Comparison of ENCODE assay signal across 9 cellular contexts in the genomic region with DNA sequence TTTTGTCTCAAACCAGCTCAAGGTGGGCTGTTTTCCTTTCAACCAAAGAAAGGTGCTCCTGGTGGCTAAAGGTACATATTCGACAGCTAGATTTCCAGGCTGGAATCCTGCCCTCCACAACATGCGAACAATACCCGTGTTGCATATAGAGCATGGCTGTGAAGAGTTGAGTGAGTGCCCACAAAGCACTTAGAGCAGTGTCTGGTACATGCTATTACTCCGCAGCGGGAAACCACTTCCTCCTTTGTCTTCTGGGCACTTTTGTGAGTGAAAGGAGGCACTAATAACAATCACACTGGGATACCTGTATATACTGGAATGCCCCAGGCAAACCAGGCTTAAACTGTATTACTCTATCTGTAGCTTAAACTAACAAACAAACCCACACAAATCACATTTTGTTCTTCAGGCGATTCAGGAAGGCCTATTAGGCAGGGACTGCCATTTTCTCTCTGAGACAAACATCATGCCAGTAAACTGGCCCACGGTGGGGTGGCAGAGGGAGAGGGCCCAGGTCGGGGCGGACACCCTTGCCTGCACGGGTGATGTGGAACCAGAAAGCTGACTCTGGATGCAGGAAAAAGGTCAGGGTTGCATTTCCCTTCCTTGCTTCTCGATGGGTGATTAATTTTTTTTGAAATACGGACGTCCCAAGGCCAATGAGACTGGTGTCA. TPM values are rescaled to one million over a fixed set of nuclear protein-coding genes. Genes with fewer than 3 reads are reported as not detected.
DNase-seq lines count a peak whose midpoint lies in the region; ATAC-seq lines count a peak whose summit lies in the region.
"Not testable (repeated sequence)": the region's sequence is repeated elsewhere in the genome, so short reads cannot be mapped to it uniquely, and the experiment has no call there.
"Had no signal": no experiment of that assay in that cellular context is flagged by ENCODE, and none has a peak within 500 bp of the region (broad histone marks: within the 10 kb centered on the region; RNA-seq: fewer than 3 reads in every experiment).

No MANE protein-coding gene starts in this region.

- not testable (repeated sequence) for H3K4me3 ChIP-seq in thymus (ENCODE audit: low read length)

- peak overlapping the region; percentile 42 for H3K27ac ChIP-seq in thymus (ENCODE audit: low read depth)

- H3K9me3 ChIP-seq in thymus (ENCODE audit: control insufficient read depth) = not testable (repeated sequence)

- H3K4me1 ChIP-seq in thymus (ENCODE audit: control insufficient read depth, insufficient read depth, low read length) = not testable (repeated sequence)

- H3K9me3 Mint-ChIP-seq in activated T-cell treated with anti-CD3 and anti-CD28 coated beads, Interleukin-2, amount 50 U/mL, for 72 hours; central memory CD8-positive, alpha-beta T cell; naive B cell: not testable (repeated sequence)

- not testable (repeated sequence) for H3K27me3 Mint-ChIP-seq in activated T-cell treated with anti-CD3 and anti-CD28 coated beads, Interleukin-2, amount 50 U/mL, for 72 hours (ENCODE audit: low read depth); central memory CD8-positive, alpha-beta T cell; naive B cell

- H3K4me1 Mint-ChIP-seq in activated T-cell treated with anti-CD3 and anti-CD28 coated beads, Interleukin-2, amount 50 U/mL, for 72 hours (ENCODE audit: low read depth); central memory CD8-positive, alpha-beta T cell; naive B cell: not testable (repeated sequence)

- not testable (repeated sequence) for H3K36me3 Mint-ChIP-seq in activated T-cell treated with anti-CD3 and anti-CD28 coated beads, Interleukin-2, amount 50 U/mL, for 72 hours (ENCODE audit: insufficient read depth in 2 of 2); central memory CD8-positive, alpha-beta T cell (ENCODE audit: insufficient read depth); naive B cell

- not testable (repeated sequence) for H3K36me3 ChIP-seq in thymus (ENCODE audit: control insufficient read depth, insufficient read depth)

- peak; percentile 0 for DNase-seq in GM19238 (ENCODE audit: insufficient read length, low spot score)
- not testable (repeated sequence) for DNase-seq in activated T-cell treated with anti-CD3 and anti-CD28 coated beads, Interleukin-2, amount 50 U/mL, for 72 hours; central memory CD8-positive, alpha-beta T cell (ENCODE audit: low spot score in 2 of 2); naive B cell

- 0 out of 3 replicates have a peak, but pooled peaks have one; percentile 7 for ATAC-seq in SK-N-SH treated with all-trans-retinoic acid at 6 μM for 48 hours
- ATAC-seq in activated T-cell treated with anti-CD3 and anti-CD28 coated beads, Interleukin-2, amount 50 U/mL, for 72 hours (replicated peaks in 1 of 2) = peak; percentile 57 to 64
- ATAC-seq in central memory CD8-positive, alpha-beta T cell (replicated peaks; ENCODE audit: extremely low read depth, poor library complexity, severe bottlenecking) = peak; percentile 94
- peak; percentile 83 to 93 for ATAC-seq in naive B cell (ENCODE audit: low read depth in 2 of 2)

- 64% methylated on average over 9 of the region's 13 CpGs for WGBS in thymus

- H3K27ac Mint-ChIP-seq in activated T-cell treated with anti-CD3 and anti-CD28 coated beads, Interleukin-2, amount 50 U/mL, for 72 hours; naive B cell: not testable (repeated sequence)
- peak overlapping the region; percentile 32 for H3K27ac Mint-ChIP-seq in central memory CD8-positive, alpha-beta T cell (ENCODE audit: low read depth)

- not testable (repeated sequence) for H3K27me3 ChIP-seq in thymus (ENCODE audit: control insufficient read depth, insufficient read depth)

- H3K4me3 Mint-ChIP-seq in activated T-cell treated with anti-CD3 and anti-CD28 coated beads, Interleukin-2, amount 50 U/mL, for 72 hours; central memory CD8-positive, alpha-beta T cell; naive B cell: not testable (repeated sequence)

RNA-seq across cellular contexts. Expression of gene C4B, which starts 9.6 kb away (rescaled TPM):
- 1 to 10 TPM; 4.9 to 6.4 TPM for total RNA-seq in activated T-cell treated with anti-CD3 and anti-CD28 coated beads, Interleukin-2, amount 50 U/mL, for 72 hours
- polyA plus RNA-seq in naive B cell (ENCODE audit: low read depth in 6 of 6) (1 to 10 TPM in 1 of 6 donors, under 1 TPM in 1, not detected in 4; 0.60 to 1.0 TPM), thymus (262 TPM)
- total RNA-seq: GM23338 had no signal

RNA-seq across cellular contexts. Expression of gene C4A, which starts 23.1 kb away (rescaled TPM):
- 1 to 10 TPM; 6.9 to 7.6 TPM for total RNA-seq in activated T-cell treated with anti-CD3 and anti-CD28 coated beads, Interleukin-2, amount 50 U/mL, for 72 hours
- under 1 TPM in 3 of 6 donors, not detected in 3; 0.27 to 0.54 (median 0.29) TPM for polyA plus RNA-seq in naive B cell (ENCODE audit: low read depth in 6 of 6)
- 206 TPM for polyA plus RNA-seq in thymus

RNA-seq across cellular contexts. Expression of gene DXO, which starts 33.1 kb away (rescaled TPM):
- 10 to 100 TPM; 23.3 to 34.7 TPM for total RNA-seq in activated T-cell treated with anti-CD3 and anti-CD28 coated beads, Interleukin-2, amount 50 U/mL, for 72 hours
- 10 to 100 TPM; 15.5 to 24.0 (median 20.5) TPM for polyA plus RNA-seq in naive B cell (ENCODE audit: low read depth in 6 of 6)
- 27.3 TPM for polyA plus RNA-seq in thymus

RNA-seq across cellular contexts. Expression of gene CYP21A2, which starts 33.2 kb away (rescaled TPM):
- 1 to 10 TPM; 1.1 to 1.3 TPM for total RNA-seq in activated T-cell treated with anti-CD3 and anti-CD28 coated beads, Interleukin-2, amount 50 U/mL, for 72 hours
- polyA plus RNA-seq in naive B cell (ENCODE audit: low read depth in 6 of 6) (not detected), thymus (15.7 TPM)
- total RNA-seq: epithelial cell of proximal tubule, G401, GM23338 had no signal

RNA-seq across cellular contexts. Expression of gene SKIC2, which starts 46.0 kb away (rescaled TPM):
- 10 to 100 TPM; 75.7 to 79.7 TPM for total RNA-seq in activated T-cell treated with anti-CD3 and anti-CD28 coated beads, Interleukin-2, amount 50 U/mL, for 72 hours
- polyA plus RNA-seq in naive B cell (ENCODE audit: low read depth in 6 of 6) = 10 to 100 TPM; 10.7 to 21.0 (median 18.1) TPM
- polyA plus RNA-seq in thymus = 110 TPM

Comparison
In these comparisons a context has a peak if more than half of its experiments do, and no peak if none do; other contexts are left out.
1. ATAC-seq: peak in every context shown above with its lines; median percentile 94 in central memory CD8-positive, alpha-beta T cell; 88 in naive B cell; 60 in activated T-cell treated with anti-CD3 and anti-CD28 coated beads, Interleukin-2, amount 50 U/mL, for 72 hours; 7 in SK-N-SH treated with all-trans-retinoic acid at 6 μM for 48 hours.
2. RNA of gene C4B, which starts 9.6 kb away (polyA plus RNA-seq): 262 TPM in thymus (single experiment); 0.60 to 1.0 TPM in naive B cell; every median in the first group is over 100 times any median in the second.
3. RNA of gene C4A, which starts 23.1 kb away (polyA plus RNA-seq): 206 TPM in thymus (single experiment); 0.27 to 0.54 TPM in naive B cell; every median in the first group is over 100 times any median in the second.